Comparison of ENCODE assay signal across 21 cellular contexts in genomic region chr7:40330408-40330807, GRCh38.
A peak's percentile ranks its signal among the peaks of the same experiment; 100 is the strongest.
DNase-seq lines count a peak whose midpoint lies in the region; ATAC-seq and TF ChIP-seq lines count a peak whose summit lies in the region.
"Had no signal": no experiment of that assay in that cellular context is flagged by ENCODE, and none has a peak within 500 bp of the region (broad histone marks: within the 10 kb centered on the region; RNA-seq: fewer than 3 reads in every experiment).

No MANE protein-coding gene starts in this region.

- H3K9me2 ChIP-seq in GM23338 (ENCODE audit: insufficient read depth): no peaks in the 10 kb centered on the region

- H3F3A ChIP-seq in GM23338 (replicated peaks; ENCODE audit: low read depth): no peaks in the 10 kb centered on the region

- no peaks in the 10 kb centered on the region for H4K20me1 ChIP-seq in GM23338 (replicated peaks; ENCODE audit: insufficient read depth)

- no peak overlapping the region for H3K14ac ChIP-seq in mesenchymal stem cell (ENCODE audit: low read length in 2 of 2)

- no peaks in the 10 kb centered on the region for H3K36me3 ChIP-seq in GM23338 (ENCODE audit: insufficient read depth)
- no peaks in the 10 kb centered on the region for H3K36me3 ChIP-seq in ascending aorta
- H3K36me3 ChIP-seq in mesenchymal stem cell (ENCODE audit: control insufficient read depth in 1 of 2, insufficient read depth in 2 of 2, low read depth in 1 of 2, low read length in 2 of 2): no peaks in the 10 kb centered on the region
- no peaks in the 10 kb centered on the region for H3K36me3 ChIP-seq in skeletal muscle satellite cell (ENCODE audit: insufficient read depth, low read length)
- H3K36me3 ChIP-seq: MG63, SJCRH30 had no signal

- H3K18ac ChIP-seq in mesenchymal stem cell (ENCODE audit: low read depth in 1 of 2, low read length in 2 of 2): no peak overlapping the region

- no peaks in the 10 kb centered on the region for H3K4me1 Mint-ChIP-seq in GM23338
- H3K4me1 Mint-ChIP-seq in activated T-helper 2 cell treated with anti-CD3 and anti-CD28 coated beads, Interferon-gamma antibody, Interleukin-2, Interleukin-4, amounts not matched to agents 10 μg/mL and 5 μg/mL and 100 μg/mL, durations not matched to agents 14 hours and 24 hours and 36 hours (ENCODE audit: low read depth): no peaks in the 10 kb centered on the region

- no peak overlapping the region for H2AFZ ChIP-seq in GM23338
- H2AFZ ChIP-seq in mesenchymal stem cell (ENCODE audit: low read depth, low read length): no peak overlapping the region

- WGBS in mesenchymal stem cell: 97% methylated on average over 4 of the region's 5 CpGs

- no peaks in the 10 kb centered on the region for H3K79me1 ChIP-seq in mesenchymal stem cell (replicated peaks; ENCODE audit: low read length, poor library complexity, severe bottlenecking)

- H2BK120ac ChIP-seq in mesenchymal stem cell (ENCODE audit: low read depth, low read length): no peak overlapping the region

- no peaks in the 10 kb centered on the region for H3K79me2 ChIP-seq in GM23338 (replicated peaks; ENCODE audit: insufficient read depth)

- H3K4me3 ChIP-seq in GM23338 (no peak overlapping the region), ascending aorta (no peak overlapping the region), mesenchymal stem cell (ENCODE audit: insufficient read depth in 1 of 2, low read depth in 1 of 2, low read length in 2 of 2) (no peak overlapping the region), skeletal muscle satellite cell (ENCODE audit: low read length) (no peak overlapping the region)
- H3K4me3 ChIP-seq: A549, GM12878, MG63, SJCRH30 had no signal

- no peak overlapping the region for H3K4me2 ChIP-seq in GM23338
- no peak overlapping the region for H3K4me2 ChIP-seq in mesenchymal stem cell (ENCODE audit: low read length, poor library complexity, severe bottlenecking)
- H3K4me2 ChIP-seq in skeletal muscle satellite cell (ENCODE audit: low read length): no peak overlapping the region
- H3K4me2 ChIP-seq: A549 had no signal

- H3K27me3 ChIP-seq in GM23338 (ENCODE audit: insufficient read depth) (no peaks in the 10 kb centered on the region), ascending aorta (no peaks in the 10 kb centered on the region), mesenchymal stem cell (ENCODE audit: control insufficient read depth in 1 of 2, insufficient read depth in 1 of 2, low read length in 2 of 2) (no peaks in the 10 kb centered on the region), skeletal muscle satellite cell (ENCODE audit: control insufficient read depth, insufficient read depth, low read length) (no peaks in the 10 kb centered on the region)
- H3K27me3 ChIP-seq: MG63, SJCRH30 had no signal

- intact Hi-C loops in ascending aorta (cut with DNase I): no loop called here
- intact Hi-C loops in activated T-helper 2 cell treated with anti-CD3 and anti-CD28 coated beads, Interferon-gamma antibody, Interleukin-2, Interleukin-4, amounts not matched to agents 10 μg/mL and 5 μg/mL and 100 μg/mL, durations not matched to agents 14 hours and 24 hours and 36 hours (cut with micrococcal nuclease): no loop called here

- H2BK15ac ChIP-seq in mesenchymal stem cell (ENCODE audit: low read depth, poor library complexity, severe bottlenecking): no peak overlapping the region

- no peaks in the 10 kb centered on the region for H3K36me3 Mint-ChIP-seq in GM23338 (ENCODE audit: low read depth)
- H3K36me3 Mint-ChIP-seq in activated T-helper 2 cell treated with anti-CD3 and anti-CD28 coated beads, Interferon-gamma antibody, Interleukin-2, Interleukin-4, amounts not matched to agents 10 μg/mL and 5 μg/mL and 100 μg/mL, durations not matched to agents 14 hours and 24 hours and 36 hours (ENCODE audit: low read depth): no peaks in the 10 kb centered on the region

- H4K91ac ChIP-seq in mesenchymal stem cell (ENCODE audit: low read length): no peak overlapping the region

- no peak for DNase-seq in GM23338 (ENCODE audit: low spot score)
- DNase-seq in ascending aorta (ENCODE audit: low spot score in 2 of 2): no peak
- DNase-seq in mesenchymal stem cell: no peak
- DNase-seq in stimulated activated CD8-positive, alpha-beta memory T cell treated with anti-CD3 and anti-CD28 coated beads, Interleukin-4, amount 100 ng/mL, for 48 hours: no peak
- DNase-seq in activated T-helper 2 cell treated with anti-CD3 and anti-CD28 coated beads, Interferon-gamma antibody, Interleukin-2, Interleukin-4, amounts not matched to agents 10 μg/mL and 5 μg/mL and 100 μg/mL, durations not matched to agents 14 hours and 24 hours and 36 hours (ENCODE audit: low spot score): no peak
- DNase-seq: Caco-2; CD4-positive, alpha-beta T cell; DMS153; EL; GOT3; Kasumi-1; MG63; NCI-H1048; NCI-H146; NCI-H345; NCI-H524 treated with DMSO at 0.1 percent for 48 hours; SJCRH30 had no signal

- H3K4me3 Mint-ChIP-seq in GM23338: no peak overlapping the region
- no peak overlapping the region for H3K4me3 Mint-ChIP-seq in activated T-helper 2 cell treated with anti-CD3 and anti-CD28 coated beads, Interferon-gamma antibody, Interleukin-2, Interleukin-4, amounts not matched to agents 10 μg/mL and 5 μg/mL and 100 μg/mL, durations not matched to agents 14 hours and 24 hours and 36 hours (ENCODE audit: low read depth)
- H3K4me3 Mint-ChIP-seq: CD4-positive, alpha-beta T cell had no signal

- H3K27ac ChIP-seq in GM23338 (ENCODE audit: low read depth): no peak overlapping the region
- H3K27ac ChIP-seq in ascending aorta: peak overlapping the region; percentile 2 to 43
- H3K27ac ChIP-seq in mesenchymal stem cell (ENCODE audit: low read length, poor library complexity, severe bottlenecking): no peak overlapping the region
- H3K27ac ChIP-seq: A549, SJCRH30 had no signal

- ATAC-seq in GM23338 (no peak), GM19324 (IDR thresholded peaks at IDR 0.05; ENCODE audit: low FRiP score, unreplicated experiment) (no peak)
- ATAC-seq: GM12878 had no signal

- no peak overlapping the region for H3K23ac ChIP-seq in mesenchymal stem cell (ENCODE audit: low read length in 2 of 2)

- peaks cover 4% of the 10 kb centered on the region; the same call in 2 of the 3 replicates for H3K9me3 Mint-ChIP-seq in GM23338
- H3K9me3 Mint-ChIP-seq in activated T-helper 2 cell treated with anti-CD3 and anti-CD28 coated beads, Interferon-gamma antibody, Interleukin-2, Interleukin-4, amounts not matched to agents 10 μg/mL and 5 μg/mL and 100 μg/mL, durations not matched to agents 14 hours and 24 hours and 36 hours: no peaks in the 10 kb centered on the region
- H3K9me3 Mint-ChIP-seq: CD4-positive, alpha-beta T cell had no signal

- H2BK12ac ChIP-seq in mesenchymal stem cell (ENCODE audit: low read length in 2 of 2): no peak overlapping the region

- H3K9me3 ChIP-seq in ascending aorta: no peaks in the 10 kb centered on the region
- H3K9me3 ChIP-seq in mesenchymal stem cell (ENCODE audit: control insufficient read depth, low read length): no peaks in the 10 kb centered on the region
- H3K9me3 ChIP-seq in skeletal muscle satellite cell (replicated peaks; ENCODE audit: low read length): no peaks in the 10 kb centered on the region
- H3K9me3 ChIP-seq: A549, Caco-2, MG63, SJCRH30 had no signal

- peaks cover 3% of the 10 kb centered on the region for H3K27me3 Mint-ChIP-seq in GM23338 (ENCODE audit: insufficient read depth, low read depth, poor library complexity)
- no peaks in the 10 kb centered on the region for H3K27me3 Mint-ChIP-seq in activated T-helper 2 cell treated with anti-CD3 and anti-CD28 coated beads, Interferon-gamma antibody, Interleukin-2, Interleukin-4, amounts not matched to agents 10 μg/mL and 5 μg/mL and 100 μg/mL, durations not matched to agents 14 hours and 24 hours and 36 hours (ENCODE audit: low read depth)
- H3K27me3 Mint-ChIP-seq: CD4-positive, alpha-beta T cell had no signal

- H3K9ac ChIP-seq in mesenchymal stem cell (ENCODE audit: low read length) (peak overlapping the region; percentile 62), skeletal muscle satellite cell (ENCODE audit: low read depth, low read length) (peak overlapping the region; percentile 1)

- no peak overlapping the region for H2BK5ac ChIP-seq in mesenchymal stem cell (ENCODE audit: low read depth, low read length, poor library complexity, severe bottlenecking)

- H3K4me1 ChIP-seq in GM23338 (ENCODE audit: insufficient read depth): no peaks in the 10 kb centered on the region; the same call in 1 of the 2 replicates
- peaks cover 0 to 5% of the 10 kb centered on the region in 2 donors for H3K4me1 ChIP-seq in ascending aorta
- no peaks in the 10 kb centered on the region for H3K4me1 ChIP-seq in mesenchymal stem cell (ENCODE audit: control insufficient read depth, insufficient read depth, low read depth, low read length)
- H3K4me1 ChIP-seq in skeletal muscle satellite cell (ENCODE audit: control insufficient read depth, insufficient read depth, low read length): peaks cover 4% of the 10 kb centered on the region
- H3K4me1 ChIP-seq: A549, Caco-2, SJCRH30 had no signal

- H3K27ac Mint-ChIP-seq in GM23338: peak overlapping the region; percentile 15; the same call in 1 of the 2 replicates
- H3K27ac Mint-ChIP-seq in activated T-helper 2 cell treated with anti-CD3 and anti-CD28 coated beads, Interferon-gamma antibody, Interleukin-2, Interleukin-4, amounts not matched to agents 10 μg/mL and 5 μg/mL and 100 μg/mL, durations not matched to agents 14 hours and 24 hours and 36 hours: no peak overlapping the region
- H3K27ac Mint-ChIP-seq: CD4-positive, alpha-beta T cell had no signal

- H4K8ac ChIP-seq in mesenchymal stem cell (ENCODE audit: low read length): no peak overlapping the region

- H2AK5ac ChIP-seq in mesenchymal stem cell (ENCODE audit: low read length, severe bottlenecking): peak overlapping the region; percentile 27

- no peak for TF ChIP-seq CTCF in GM23338 (conservative IDR thresholded peaks at IDR 0.05; ENCODE audit: low read depth in 2 of 2)
- no peak for TF ChIP-seq CTCF in ascending aorta (IDR thresholded peaks at IDR 0.05)

- H3K4ac ChIP-seq in mesenchymal stem cell (ENCODE audit: low read depth in 1 of 2, low read length in 2 of 2): no peak overlapping the region

TF ChIP-seq in GM23338, 12 proteins besides CTCF, POLR2A, EP300 and RAD21 (continues in another document):
- TF ChIP-seq CREB1 (CRISPR knock-in tag; IDR thresholded peaks at IDR 0.05; ENCODE audit: low read depth) (no peak), NANOG (IDR thresholded peaks at IDR 0.05; ENCODE audit: borderline replicate concordance) (no peak)

Comparison
In these comparisons a context has a peak if more than half of its experiments do, and no peak if none do; other contexts are left out.
1. H3K27ac ChIP-seq: peak in ascending aorta (2 of 2); none in GM23338 (single experiment) and mesenchymal stem cell (single experiment).